Comparison of ENCODE assay signal across 17 cellular contexts in the genomic region with DNA sequence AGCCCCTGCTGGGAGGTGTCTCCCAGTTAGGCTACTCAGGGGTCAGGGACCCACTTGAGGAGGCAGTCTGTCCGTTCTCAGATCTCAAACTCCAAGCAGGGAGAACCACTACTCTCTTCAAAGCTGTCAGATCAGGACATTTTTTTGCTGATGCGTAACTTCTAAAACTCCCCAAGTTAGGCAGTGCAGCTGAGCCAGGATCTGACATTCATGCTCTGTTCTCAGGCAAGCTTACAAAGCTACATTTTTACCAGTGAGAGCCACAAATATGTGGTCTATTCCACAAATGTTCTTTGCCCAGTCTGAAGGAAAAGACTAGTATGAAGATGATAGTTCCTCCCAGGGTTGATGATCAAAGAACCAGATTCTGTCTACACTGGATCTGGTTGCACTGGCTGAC.
DNase-seq lines count a peak whose midpoint lies in the region; ATAC-seq and TF ChIP-seq lines count a peak whose summit lies in the region.
"Had no signal": no experiment of that assay in that cellular context is flagged by ENCODE, and none has a peak within 500 bp of the region (broad histone marks: within the 10 kb centered on the region; RNA-seq: fewer than 3 reads in every experiment).

No MANE protein-coding gene starts in this region.

- H3K4me2 ChIP-seq in mesenchymal stem cell (ENCODE audit: low read length, poor library complexity, severe bottlenecking), result no peak overlapping the region

- H2BK15ac ChIP-seq in mesenchymal stem cell (ENCODE audit: low read depth, poor library complexity, severe bottlenecking), result no peak overlapping the region

- H2AFZ ChIP-seq in mesenchymal stem cell (ENCODE audit: low read depth, low read length), result no peak overlapping the region

- no peak overlapping the region for H4K91ac ChIP-seq in mesenchymal stem cell (ENCODE audit: low read length)

- no peaks in the 10 kb centered on the region for H3K27me3 ChIP-seq in mesenchymal stem cell (ENCODE audit: control insufficient read depth in 1 of 2, insufficient read depth in 1 of 2, low read length in 2 of 2)
- H3K27me3 ChIP-seq: neutrophil had no signal

- no peak overlapping the region for H3K23ac ChIP-seq in mesenchymal stem cell (ENCODE audit: low read length in 2 of 2)

- peak overlapping the region; percentile 99 for H3K27ac ChIP-seq in mesenchymal stem cell (ENCODE audit: low read length, poor library complexity, severe bottlenecking)
- H3K27ac ChIP-seq: neutrophil had no signal

- 57% methylated on average over 2 of the region's 2 CpGs for WGBS in mesenchymal stem cell

- H3K14ac ChIP-seq in mesenchymal stem cell (ENCODE audit: low read length in 2 of 2), result no peak overlapping the region

- peak overlapping the region in 1 of 2 experiments; percentile 11 for H3K4ac ChIP-seq in mesenchymal stem cell (ENCODE audit: low read depth in 1 of 2, low read length in 2 of 2)

- peak overlapping the region; percentile 56 to 93 for H2BK12ac ChIP-seq in mesenchymal stem cell (ENCODE audit: low read length in 2 of 2)

- H3K4me3 ChIP-seq in choroid plexus epithelial cell (ENCODE audit: low read depth, low read length) (no peak overlapping the region), mesenchymal stem cell (ENCODE audit: insufficient read depth in 1 of 2, low read depth in 1 of 2, low read length in 2 of 2) (no peak overlapping the region)

- ATAC-seq in HG03039 (IDR thresholded peaks at IDR 0.05; ENCODE audit: unreplicated experiment) (no peak), GM19351 (IDR thresholded peaks at IDR 0.05; ENCODE audit: unreplicated experiment) (no peak)
- ATAC-seq: left cardiac atrium, sciatic nerve had no signal

- DNase-seq in AG08396 (ENCODE audit: low spot score) (peak; percentile 20), LHCN-M2 (ENCODE audit: low read depth) (peak; percentile 14), choroid plexus epithelial cell (ENCODE audit: low read depth) (peak; percentile 73), mesenchymal stem cell (peak; percentile 36), middle frontal gyrus (ENCODE audit: extremely low spot score, low spot score) (no peak), NCI-H69 (lab: John Stamatoyannopoulos, UW) (no peak)
- DNase-seq: activated naive CD4-positive, alpha-beta T cell treated with anti-CD3 and anti-CD28 coated beads, Interleukin-2, amount 50 U/mL, for 16 hours; Caco-2; Kasumi-1; left cardiac atrium; midbrain; NCI-H1417; NCI-H2171 had no signal

- no peaks in the 10 kb centered on the region for H3K79me1 ChIP-seq in mesenchymal stem cell (replicated peaks; ENCODE audit: low read length, poor library complexity, severe bottlenecking)

- no peaks in the 10 kb centered on the region for H3K36me3 ChIP-seq in mesenchymal stem cell (ENCODE audit: control insufficient read depth in 1 of 2, insufficient read depth in 2 of 2, low read depth in 1 of 2, low read length in 2 of 2)
- H3K36me3 ChIP-seq: neutrophil had no signal

- peak overlapping the region; percentile 100 for H2AK5ac ChIP-seq in mesenchymal stem cell (ENCODE audit: low read length, severe bottlenecking)

- peak overlapping the region in 1 of 2 experiments; percentile 38 for H3K18ac ChIP-seq in mesenchymal stem cell (ENCODE audit: low read depth in 1 of 2, low read length in 2 of 2)

- H3K9ac ChIP-seq in mesenchymal stem cell (ENCODE audit: low read length), result no peak overlapping the region

- H3K4me1 ChIP-seq in mesenchymal stem cell (ENCODE audit: control insufficient read depth, insufficient read depth, low read depth, low read length), result peaks cover 8% of the 10 kb centered on the region

- no peak overlapping the region for H2BK120ac ChIP-seq in mesenchymal stem cell (ENCODE audit: low read depth, low read length)

- TF ChIP-seq CTCF in choroid plexus epithelial cell (conservative IDR thresholded peaks at IDR 0.05; ENCODE audit: low read depth, low read length), result no peak

- no peaks in the 10 kb centered on the region for H3K9me3 ChIP-seq in mesenchymal stem cell (ENCODE audit: control insufficient read depth, low read length)
- H3K9me3 ChIP-seq: neutrophil had no signal

- H4K8ac ChIP-seq in mesenchymal stem cell (ENCODE audit: low read length), result peak overlapping the region; percentile 15

- H2BK5ac ChIP-seq in mesenchymal stem cell (ENCODE audit: low read depth, low read length, poor library complexity, severe bottlenecking), result peak overlapping the region; percentile 96

Comparison
In these comparisons a context has a peak if more than half of its experiments do, and no peak if none do; other contexts are left out.
1. DNase-seq: peak in AG08396 (single experiment), LHCN-M2 (single experiment), choroid plexus epithelial cell (single experiment) and mesenchymal stem cell (single experiment); none in middle frontal gyrus (single experiment) and NCI-H69 (single experiment).